8 cellular contexts compared by ENCODE assay signal in the genomic region with DNA sequence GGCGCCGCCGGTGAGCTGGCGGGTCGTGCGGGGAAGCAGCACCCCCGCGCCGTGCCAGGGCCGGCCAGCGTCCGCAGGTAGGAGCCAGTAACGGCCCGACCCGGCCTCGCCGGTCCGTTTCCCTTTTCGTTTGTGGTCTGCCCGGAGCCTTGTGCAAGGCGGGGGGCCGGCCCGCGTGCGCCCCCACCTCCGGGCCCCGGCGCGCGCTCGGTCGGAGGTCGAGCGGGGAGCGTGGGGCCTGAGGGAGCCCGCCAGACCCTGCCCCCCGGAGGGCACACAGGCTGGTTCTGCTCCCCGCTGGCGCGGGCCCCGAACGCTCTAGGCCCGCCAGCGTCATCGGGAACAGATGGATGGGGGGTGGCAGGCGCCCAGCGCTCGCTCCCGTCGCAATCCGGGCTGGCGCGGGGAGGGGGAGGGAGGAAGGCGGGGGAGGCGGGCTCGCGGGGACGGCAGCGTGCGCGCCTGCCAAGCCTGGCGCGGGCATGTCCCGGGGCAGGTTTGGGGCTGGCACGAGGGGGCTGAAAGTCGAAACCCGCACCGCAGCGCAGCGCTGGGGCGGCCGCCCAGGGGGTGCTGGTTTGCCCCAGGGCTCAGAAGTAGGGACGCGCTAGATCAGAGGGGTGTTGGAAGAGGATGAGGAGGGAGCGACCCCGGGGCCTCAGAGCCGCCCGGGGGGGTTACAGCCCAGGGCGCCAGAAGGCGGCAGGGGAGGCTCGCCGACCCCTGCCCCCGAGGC. TPM values are rescaled to one million over a fixed set of nuclear protein-coding genes. Genes with fewer than 3 reads are reported as not detected.
A peak's percentile ranks its signal among the peaks of the same experiment; 100 is the strongest.
DNase-seq lines count a peak whose midpoint lies in the region; ATAC-seq, FAIRE-seq and TF ChIP-seq lines count a peak whose summit lies in the region.

No MANE protein-coding gene starts in this region.

- H3K27ac Mint-ChIP-seq in Caco-2 (ENCODE audit: unreplicated experiment): peak overlapping the region; percentile 91
- H3K27ac Mint-ChIP-seq in activated naive CD8-positive, alpha-beta T cell: no peak overlapping the region

- DNase-seq in Caco-2: peak; percentile 83 to 85
- peak; percentile 60 to 84 (median 83) for DNase-seq in Peyer's patch
- DNase-seq in head of caudate nucleus: peak; percentile 60 to 94 (median 88)
- peak; percentile 89 for DNase-seq in urothelium cell line (ENCODE audit: low spot score)

- no peaks in the 10 kb centered on the region for H3K36me3 ChIP-seq in Caco-2 (ENCODE audit: control insufficient read depth, insufficient read depth, low read length)
- H3K36me3 ChIP-seq in Peyer's patch: no peaks in the 10 kb centered on the region
- H3K36me3 ChIP-seq in neutrophil: no peaks in the 10 kb centered on the region

- FAIRE-seq in urothelium cell line (lab: Jason Lieb, UNC): no peak

- intact Hi-C loops in Caco-2 (cut with micrococcal nuclease; ENCODE audit: unreplicated experiment): loop anchor here (2.0 to 5.0 kb wide), 5 partner anchors 91 to 334 kb away; no protein-coding TSS in a partner anchor
- intact Hi-C loops in head of caudate nucleus (cut with DNase I): loop anchor here (10.0 kb wide), 1 partner anchor 187 kb away; no protein-coding TSS in a partner anchor

- H3K9me3 Mint-ChIP-seq in Caco-2 (ENCODE audit: unreplicated experiment): no peaks in the 10 kb centered on the region
- no peaks in the 10 kb centered on the region for H3K9me3 Mint-ChIP-seq in activated naive CD8-positive, alpha-beta T cell (ENCODE audit: low read depth)

- H3K4me3 Mint-ChIP-seq in Caco-2 (ENCODE audit: unreplicated experiment): peak overlapping the region; percentile 81
- peak overlapping the region; percentile 52 for H3K4me3 Mint-ChIP-seq in activated naive CD8-positive, alpha-beta T cell

- H3K9me3 ChIP-seq in Caco-2 (no peaks in the 10 kb centered on the region), Peyer's patch (no peaks in the 10 kb centered on the region), neutrophil (no peaks in the 10 kb centered on the region)

- no peak for TF ChIP-seq RAD21 in Ishikawa (IDR thresholded peaks at IDR 0.05; ENCODE audit: low read depth)

- no peaks in the 10 kb centered on the region for H3K27me3 Mint-ChIP-seq in Caco-2 (ENCODE audit: insufficient read depth, unreplicated experiment)
- no peaks in the 10 kb centered on the region for H3K27me3 Mint-ChIP-seq in activated naive CD8-positive, alpha-beta T cell

- TF ChIP-seq EP300 in Ishikawa (IDR thresholded peaks at IDR 0.05; ENCODE audit: borderline replicate concordance): peak; percentile 34; the same call in 1 of the 2 replicates

- H3K36me3 Mint-ChIP-seq in Caco-2 (ENCODE audit: insufficient read depth, unreplicated experiment): peaks cover 42% of the 10 kb centered on the region
- no peaks in the 10 kb centered on the region for H3K36me3 Mint-ChIP-seq in activated naive CD8-positive, alpha-beta T cell

- H3K27me3 ChIP-seq in Caco-2 (replicated peaks; ENCODE audit: control insufficient read depth, insufficient read depth, low read length) (no peaks in the 10 kb centered on the region), Peyer's patch (no peaks in the 10 kb centered on the region), neutrophil (peaks cover 59% of the 10 kb centered on the region)

- peaks cover 44% of the 10 kb centered on the region for H3K4me1 ChIP-seq in Caco-2
- H3K4me1 ChIP-seq in Peyer's patch: peaks cover 9 to 78% (median 48%) of the 10 kb centered on the region in 4 donors
- peaks cover 54 to 73% of the 10 kb centered on the region in 2 experiments for H3K4me1 ChIP-seq in neutrophil (ENCODE audit: control insufficient read depth in 1 of 2, insufficient read depth in 1 of 2, low read depth in 1 of 2, low read length in 1 of 2)

- TF ChIP-seq CTCF in Caco-2 (IDR thresholded peaks at IDR 0.05; ENCODE audit: insufficient read depth in 1 of 2, low read depth in 1 of 2, low read length in 1 of 2, severe bottlenecking in 1 of 2, unreplicated experiment in 1 of 2) (no peak), Peyer's patch (IDR thresholded peaks at IDR 0.05) (peak in 1 of 6 experiments; percentile 6), neutrophil (IDR thresholded peaks at IDR 0.05) (no peak)

- peak overlapping the region; percentile 87 to 93 (median 90) for H3K27ac ChIP-seq in Peyer's patch
- H3K27ac ChIP-seq in neutrophil: peak overlapping the region; percentile 42

- H3K4me3 ChIP-seq in Caco-2 (ENCODE audit: low read depth, low read length): peak overlapping the region; percentile 95
- peak overlapping the region; percentile 64 to 82 (median 65) for H3K4me3 ChIP-seq in Peyer's patch
- peak overlapping the region; percentile 58 to 85 for H3K4me3 ChIP-seq in neutrophil (ENCODE audit: low read depth in 1 of 2, low read length in 1 of 2)

- no TSS peak for BruUV-seq in Caco-2 (replicated peaks; lab: Mats Ljungman, UMichigan)

- ATAC-seq in HG03095 (IDR thresholded peaks at IDR 0.05; ENCODE audit: unreplicated experiment): no peak

- POLR2A ChIA-PET in Caco-2 (lab: Charles Lee): interaction anchor here (0.5 to 1.0 kb wide), 17 partner anchors 10 to 970 kb away, joined by 3 to 7 read pairs (median 4); no protein-coding TSS in a partner anchor

- H3K4me1 Mint-ChIP-seq in Caco-2 (ENCODE audit: low read depth, unreplicated experiment): peaks cover 26% of the 10 kb centered on the region
- H3K4me1 Mint-ChIP-seq in activated naive CD8-positive, alpha-beta T cell (ENCODE audit: low read depth): peaks cover 44% of the 10 kb centered on the region

- CTCF ChIA-PET in Caco-2 (lab: Charles Lee): interaction anchor here (0.6 to 4.4 kb wide), 17 partner anchors 10 to 281 kb away, joined by 3 to 20 read pairs (median 5); no protein-coding TSS in a partner anchor

- peak in 1 of 2 donors; percentile 22 for TF ChIP-seq POLR2A in Peyer's patch (IDR thresholded peaks at IDR 0.05)

TF ChIP-seq in Ishikawa, 13 proteins besides CTCF, POLR2A, EP300 and RAD21:
- TF ChIP-seq TEAD4 (IDR thresholded peaks at IDR 0.05): no peak
- TF ChIP-seq, protein P1, sequence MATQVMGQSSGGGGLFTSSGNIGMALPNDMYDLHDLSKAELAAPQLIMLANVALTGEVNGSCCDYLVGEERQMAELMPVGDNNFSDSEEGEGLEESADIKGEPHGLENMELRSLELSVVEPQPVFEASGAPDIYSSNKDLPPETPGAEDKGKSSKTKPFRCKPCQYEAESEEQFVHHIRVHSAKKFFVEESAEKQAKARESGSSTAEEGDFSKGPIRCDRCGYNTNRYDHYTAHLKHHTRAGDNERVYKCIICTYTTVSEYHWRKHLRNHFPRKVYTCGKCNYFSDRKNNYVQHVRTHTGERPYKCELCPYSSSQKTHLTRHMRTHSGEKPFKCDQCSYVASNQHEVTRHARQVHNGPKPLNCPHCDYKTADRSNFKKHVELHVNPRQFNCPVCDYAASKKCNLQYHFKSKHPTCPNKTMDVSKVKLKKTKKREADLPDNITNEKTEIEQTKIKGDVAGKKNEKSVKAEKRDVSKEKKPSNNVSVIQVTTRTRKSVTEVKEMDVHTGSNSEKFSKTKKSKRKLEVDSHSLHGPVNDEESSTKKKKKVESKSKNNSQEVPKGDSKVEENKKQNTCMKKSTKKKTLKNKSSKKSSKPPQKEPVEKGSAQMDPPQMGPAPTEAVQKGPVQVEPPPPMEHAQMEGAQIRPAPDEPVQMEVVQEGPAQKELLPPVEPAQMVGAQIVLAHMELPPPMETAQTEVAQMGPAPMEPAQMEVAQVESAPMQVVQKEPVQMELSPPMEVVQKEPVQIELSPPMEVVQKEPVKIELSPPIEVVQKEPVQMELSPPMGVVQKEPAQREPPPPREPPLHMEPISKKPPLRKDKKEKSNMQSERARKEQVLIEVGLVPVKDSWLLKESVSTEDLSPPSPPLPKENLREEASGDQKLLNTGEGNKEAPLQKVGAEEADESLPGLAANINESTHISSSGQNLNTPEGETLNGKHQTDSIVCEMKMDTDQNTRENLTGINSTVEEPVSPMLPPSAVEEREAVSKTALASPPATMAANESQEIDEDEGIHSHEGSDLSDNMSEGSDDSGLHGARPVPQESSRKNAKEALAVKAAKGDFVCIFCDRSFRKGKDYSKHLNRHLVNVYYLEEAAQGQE (IDR thresholded peaks at IDR 0.05; ENCODE audit: low read depth): no peak
- no peak for TF ChIP-seq CREB1 (IDR thresholded peaks at IDR 0.05; ENCODE audit: low read depth)
- peak; percentile 63 for TF ChIP-seq ZBTB7A (IDR thresholded peaks at IDR 0.05; ENCODE audit: low read depth)
- peak; percentile 74 for TF ChIP-seq TCF12 (IDR thresholded peaks at IDR 0.05; ENCODE audit: low read depth)
- no peak for TF ChIP-seq FOXM1 (IDR thresholded peaks at IDR 0.05; ENCODE audit: borderline replicate concordance, low read depth)
- no peak for TF ChIP-seq YY1 (IDR thresholded peaks at IDR 0.05; ENCODE audit: low read depth)
- TF ChIP-seq, protein P2, sequence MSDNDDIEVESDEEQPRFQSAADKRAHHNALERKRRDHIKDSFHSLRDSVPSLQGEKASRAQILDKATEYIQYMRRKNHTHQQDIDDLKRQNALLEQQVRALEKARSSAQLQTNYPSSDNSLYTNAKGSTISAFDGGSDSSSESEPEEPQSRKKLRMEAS (IDR thresholded peaks at IDR 0.05): peak; percentile 34; the same call in 1 of the 2 replicates
- TF ChIP-seq CEBPB (IDR thresholded peaks at IDR 0.05): no peak
- TF ChIP-seq, protein P3, sequence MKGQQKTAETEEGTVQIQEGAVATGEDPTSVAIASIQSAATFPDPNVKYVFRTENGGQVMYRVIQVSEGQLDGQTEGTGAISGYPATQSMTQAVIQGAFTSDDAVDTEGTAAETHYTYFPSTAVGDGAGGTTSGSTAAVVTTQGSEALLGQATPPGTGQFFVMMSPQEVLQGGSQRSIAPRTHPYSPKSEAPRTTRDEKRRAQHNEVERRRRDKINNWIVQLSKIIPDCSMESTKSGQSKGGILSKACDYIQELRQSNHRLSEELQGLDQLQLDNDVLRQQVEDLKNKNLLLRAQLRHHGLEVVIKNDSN (IDR thresholded peaks at IDR 0.05): no peak
- TF ChIP-seq NFIC (IDR thresholded peaks at IDR 0.05): peak; percentile 20; the same call in 1 of the 2 replicates
- no peak; the same call in 1 of the 2 replicates for TF ChIP-seq TAF1 (IDR thresholded peaks at IDR 0.05; ENCODE audit: low read depth)
- no peak for TF ChIP-seq EGR1 (IDR thresholded peaks at IDR 0.05)

RNA-seq across cellular contexts. Expression of a gene that starts 1.5 kb away (rescaled TPM):
- total RNA-seq in Caco-2 (2022) (140 and 142 TPM in 2 replicates), Peyer's patch (100 to 1,000 TPM in 3 of 4 donors, 10 to 100 TPM in 1; 79.7 to 196 (median 143) TPM)
